ENCODE assay signal across 12 cellular contexts in the genomic region with DNA sequence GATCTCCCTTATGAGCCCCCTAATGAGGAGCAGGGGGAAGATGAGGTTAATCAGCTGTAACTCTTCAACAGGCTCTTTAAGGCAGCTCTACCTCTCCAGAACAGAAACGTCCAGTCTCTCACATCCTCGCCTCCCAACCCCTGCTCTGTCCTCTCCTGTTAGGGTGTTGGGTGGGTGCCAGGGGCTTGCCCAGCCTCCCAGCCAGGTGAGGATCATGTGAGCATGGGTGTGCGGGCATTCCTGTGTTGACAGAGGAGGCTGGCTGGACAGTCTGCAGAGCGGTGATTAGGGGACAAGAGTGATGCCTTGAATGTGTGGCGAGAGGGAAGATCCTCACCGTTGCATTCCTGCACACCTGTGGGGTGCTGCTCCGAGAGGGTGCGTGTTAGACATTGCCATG. TPM values are rescaled to one million over a fixed set of nuclear protein-coding genes. Genes with fewer than 3 reads are reported as not detected.
DNase-seq lines count a peak whose midpoint lies in the region; ATAC-seq and TF ChIP-seq lines count a peak whose summit lies in the region.
"Had no signal": no experiment of that assay in that cellular context is flagged by ENCODE, and none has a peak within 500 bp of the region (broad histone marks: within the 10 kb centered on the region; RNA-seq: fewer than 3 reads in every experiment).

No MANE protein-coding gene starts in this region.

- TF ChIP-seq CTCF in Caco-2 (IDR thresholded peaks at IDR 0.05; ENCODE audit: insufficient read depth in 1 of 2, low read depth in 1 of 2, low read length in 1 of 2, severe bottlenecking in 1 of 2, unreplicated experiment in 1 of 2): no peak
- TF ChIP-seq CTCF in nephron progenitor cell (IDR thresholded peaks at IDR 0.05): no peak

- H3K4me3 Mint-ChIP-seq in Caco-2 (ENCODE audit: unreplicated experiment): no peak overlapping the region
- H3K4me3 Mint-ChIP-seq in central memory CD8-positive, alpha-beta T cell: no peak overlapping the region
- no peak overlapping the region for H3K4me3 Mint-ChIP-seq in stimulated activated effector memory CD8-positive, alpha-beta T cell treated with anti-CD3 and anti-CD28 coated beads, Interleukin-12 subunit alpha, Interleukin-12 subunit beta, amount 100 ng/mL, for 72 hours
- no peak overlapping the region for H3K4me3 Mint-ChIP-seq in nephron progenitor cell
- H3K4me3 Mint-ChIP-seq: CD8-positive, alpha-beta memory T cell had no signal

- POLR2A ChIA-PET in Caco-2 (lab: Charles Lee): no interaction called here

- H3K4me1 ChIP-seq in BLaER1 (peaks cover 18% of the 10 kb centered on the region), Caco-2 (peaks cover 28% of the 10 kb centered on the region)
- H3K4me1 ChIP-seq: A549, BE2C, HAP-1 had no signal

- 0 out of 2 replicates have a peak overlapping the region, but pooled peaks have one; percentile 15 for H3K9ac ChIP-seq in BLaER1

- no TSS peak for BruUV-seq in Caco-2 (replicated peaks; lab: Mats Ljungman, UMichigan)

- H3K27ac Mint-ChIP-seq in Caco-2 (ENCODE audit: unreplicated experiment) (peak overlapping the region; percentile 35), nephron progenitor cell (no peak overlapping the region)
- H3K27ac Mint-ChIP-seq in central memory CD8-positive, alpha-beta T cell (ENCODE audit: low read depth): peak overlapping the region; percentile 60
- peak overlapping the region; percentile 44 for H3K27ac Mint-ChIP-seq in stimulated activated effector memory CD8-positive, alpha-beta T cell treated with anti-CD3 and anti-CD28 coated beads, Interleukin-12 subunit alpha, Interleukin-12 subunit beta, amount 100 ng/mL, for 72 hours

- H4K20me1 ChIP-seq in BLaER1: no peaks in the 10 kb centered on the region

- H3K4me1 Mint-ChIP-seq in Caco-2 (ENCODE audit: low read depth, unreplicated experiment): peaks cover 38% of the 10 kb centered on the region
- H3K4me1 Mint-ChIP-seq in central memory CD8-positive, alpha-beta T cell: no peaks in the 10 kb centered on the region
- H3K4me1 Mint-ChIP-seq in stimulated activated effector memory CD8-positive, alpha-beta T cell treated with anti-CD3 and anti-CD28 coated beads, Interleukin-12 subunit alpha, Interleukin-12 subunit beta, amount 100 ng/mL, for 72 hours: peaks cover 8% of the 10 kb centered on the region
- H3K4me1 Mint-ChIP-seq in nephron progenitor cell: peaks cover 27% of the 10 kb centered on the region

- no peaks in the 10 kb centered on the region for H3K27me3 ChIP-seq in BLaER1
- no peaks in the 10 kb centered on the region for H3K27me3 ChIP-seq in Caco-2 (replicated peaks; ENCODE audit: control insufficient read depth, insufficient read depth, low read length)

- no peak overlapping the region for H3K27ac ChIP-seq in BLaER1
- H3K27ac ChIP-seq: A549 had no signal

- H3K9me3 ChIP-seq in BLaER1 (no peaks in the 10 kb centered on the region), Caco-2 (no peaks in the 10 kb centered on the region)
- H3K9me3 ChIP-seq: A549, BE2C, HAP-1 had no signal

- no peaks in the 10 kb centered on the region for H3K27me3 Mint-ChIP-seq in Caco-2 (ENCODE audit: insufficient read depth, unreplicated experiment)
- no peaks in the 10 kb centered on the region for H3K27me3 Mint-ChIP-seq in central memory CD8-positive, alpha-beta T cell
- H3K27me3 Mint-ChIP-seq in nephron progenitor cell (ENCODE audit: low read depth, poor library complexity): peaks cover 4% of the 10 kb centered on the region
- H3K27me3 Mint-ChIP-seq: CD8-positive, alpha-beta memory T cell had no signal

- CTCF ChIA-PET in Caco-2 (lab: Charles Lee): no interaction called here

- DNase-seq in Caco-2 (no peak), NCI-H226 (no peak), nephron progenitor cell (no peak), cerebellar cortex (ENCODE audit: low spot score) (no peak)
- DNase-seq in central memory CD8-positive, alpha-beta T cell (ENCODE audit: low spot score in 2 of 2): no peak
- DNase-seq in stimulated activated effector memory CD8-positive, alpha-beta T cell treated with anti-CD3 and anti-CD28 coated beads, Interleukin-12 subunit alpha, Interleukin-12 subunit beta, amount 100 ng/mL, for 72 hours (ENCODE audit: low spot score in 2 of 2): no peak
- DNase-seq: BE2C; CD8-positive, alpha-beta memory T cell; DMS 273 treated with DMSO at 0.1 percent for 48 hours had no signal

- ATAC-seq in central memory CD8-positive, alpha-beta T cell (replicated peaks; ENCODE audit: extremely low read depth, poor library complexity, severe bottlenecking): no peak
- ATAC-seq in stimulated activated effector memory CD8-positive, alpha-beta T cell treated with anti-CD3 and anti-CD28 coated beads, Interleukin-12 subunit alpha, Interleukin-12 subunit beta, amount 100 ng/mL, for 72 hours: no peak
- ATAC-seq: A549 had no signal

- H3K36me3 Mint-ChIP-seq in Caco-2 (ENCODE audit: insufficient read depth, unreplicated experiment): peaks cover 11% of the 10 kb centered on the region
- H3K36me3 Mint-ChIP-seq in central memory CD8-positive, alpha-beta T cell (ENCODE audit: insufficient read depth): peaks cover 8% of the 10 kb centered on the region
- H3K36me3 Mint-ChIP-seq in stimulated activated effector memory CD8-positive, alpha-beta T cell treated with anti-CD3 and anti-CD28 coated beads, Interleukin-12 subunit alpha, Interleukin-12 subunit beta, amount 100 ng/mL, for 72 hours: no peaks in the 10 kb centered on the region
- peaks cover 31% of the 10 kb centered on the region for H3K36me3 Mint-ChIP-seq in nephron progenitor cell (ENCODE audit: low read depth)

- intact Hi-C loops in Caco-2 (cut with micrococcal nuclease; ENCODE audit: unreplicated experiment): loop anchor here (10.0 kb wide), 2 partner anchors 54 to 124 kb away; a partner anchor contains a TSS

- H3K36me3 ChIP-seq in BLaER1 (no peaks in the 10 kb centered on the region), Caco-2 (ENCODE audit: control insufficient read depth, insufficient read depth, low read length) (no peaks in the 10 kb centered on the region; the same call in 1 of the 2 replicates)
- H3K36me3 ChIP-seq: BE2C, HAP-1 had no signal

- peak overlapping the region; percentile 53; the same call in 1 of the 2 replicates for H3K4me2 ChIP-seq in BLaER1
- H3K4me2 ChIP-seq: A549 had no signal

- H3K4me3 ChIP-seq in BLaER1 (no peak overlapping the region), Caco-2 (ENCODE audit: low read depth, low read length) (no peak overlapping the region)
- H3K4me3 ChIP-seq: A549, HAP-1 had no signal

- H3K9me3 Mint-ChIP-seq in Caco-2 (ENCODE audit: unreplicated experiment): no peaks in the 10 kb centered on the region
- H3K9me3 Mint-ChIP-seq in central memory CD8-positive, alpha-beta T cell: no peaks in the 10 kb centered on the region
- H3K9me3 Mint-ChIP-seq in stimulated activated effector memory CD8-positive, alpha-beta T cell treated with anti-CD3 and anti-CD28 coated beads, Interleukin-12 subunit alpha, Interleukin-12 subunit beta, amount 100 ng/mL, for 72 hours: no peaks in the 10 kb centered on the region
- no peaks in the 10 kb centered on the region for H3K9me3 Mint-ChIP-seq in nephron progenitor cell
- H3K9me3 Mint-ChIP-seq: CD8-positive, alpha-beta memory T cell had no signal

RNA-seq across cellular contexts. Expression of a gene that starts 51.7 kb away (rescaled TPM):
- total RNA-seq in Caco-2 (2022): 2.3 and 5.9 TPM in 2 replicates

RNA-seq across cellular contexts. Expression of a gene that starts 52.7 kb away (rescaled TPM):
- total RNA-seq in Caco-2 (2022): 22.0 and 23.0 TPM in 2 replicates
